ENCODE assay signal across 25 cellular contexts in genomic region chr4:173171987-173172386, GRCh38. TPM values are rescaled to one million over a fixed set of nuclear protein-coding genes. Genes with fewer than 3 reads are reported as not detected.
DNase-seq lines count a peak whose midpoint lies in the region; ATAC-seq, FAIRE-seq and TF ChIP-seq lines count a peak whose summit lies in the region.
"Had no signal": no experiment of that assay in that cellular context is flagged by ENCODE, and none has a peak within 500 bp of the region (broad histone marks: within the 10 kb centered on the region; RNA-seq: fewer than 3 reads in every experiment).

No MANE protein-coding gene starts in this region.

- no peak for FAIRE-seq in GM12878 (lab: Jason Lieb, UNC)
- FAIRE-seq: endometrium, GM19239 had no signal

- peaks cover 74% of the 10 kb centered on the region for H3K79me2 ChIP-seq in GM12878 (ENCODE audit: control insufficient read depth, insufficient read depth, low read length)

- H3K27me3 ChIP-seq in GM12878 (replicated peaks in 1 of 2; ENCODE audit: control insufficient read depth in 2 of 2, insufficient read depth in 2 of 2, low read length in 1 of 2) (no peaks in the 10 kb centered on the region), rectal smooth muscle tissue (ENCODE audit: control insufficient read depth, insufficient read depth, low read length) (no peaks in the 10 kb centered on the region)
- H3K27me3 ChIP-seq: ascending aorta, upper lobe of right lung had no signal

- H3K4me2 ChIP-seq in GM12878 (ENCODE audit: control insufficient read depth, insufficient read depth), result peak overlapping the region; percentile 15

- no peaks in the 10 kb centered on the region for H4K20me1 ChIP-seq in GM12878 (ENCODE audit: control insufficient read depth, insufficient read depth)

- H3K4me3 ChIP-seq in GM12878 (peak overlapping the region; percentile 38; the same call in 1 of the 2 replicates), rectal smooth muscle tissue (ENCODE audit: low read length) (peak overlapping the region; percentile 5)
- H3K4me3 ChIP-seq: lower lobe of right lung, upper lobe of right lung had no signal

- H3K27me3 Mint-ChIP-seq in T-helper 2 cell treated with Interferon-gamma antibody and Interleukin-4, amounts not matched to agents 5 μg/mL and 100 μg/mL, for 36 hours (ENCODE audit: low read depth), result no peaks in the 10 kb centered on the region
- H3K27me3 Mint-ChIP-seq: activated CD4-positive, alpha-beta memory T cell treated with anti-CD3 and anti-CD28 coated beads, Interleukin-2, amount 10 ng/mL, durations not matched to agents 7 days and 5 days; activated naive CD8-positive, alpha-beta T cell treated with anti-CD3 and anti-CD28 coated beads for 36 hours; progenitor cell of endocrine pancreas had no signal

- peaks cover 33% of the 10 kb centered on the region for H3K4me1 Mint-ChIP-seq in T-helper 2 cell treated with Interferon-gamma antibody and Interleukin-4, amounts not matched to agents 5 μg/mL and 100 μg/mL, for 36 hours (ENCODE audit: low read depth)

- TF ChIP-seq RAD21 in GM12878 (IDR thresholded peaks at IDR 0.05; ENCODE audit: insufficient read depth, low read depth, low read length), result no peak

- SMC1A ChIA-PET in GM12878 (lab: Charles Lee; ENCODE audit: uncharacterized antibody, unreplicated experiment), result interaction anchor here (0.9 to 2.9 kb wide), 2 partner anchors 85 to 88 kb away, joined by 3 to 13 read pairs; no protein-coding TSS in a partner anchor

- H3K4me1 ChIP-seq in GM12878 (ENCODE audit: control insufficient read depth, insufficient read depth, low read length), result peaks cover 13% of the 10 kb centered on the region
- peaks cover 11% of the 10 kb centered on the region for H3K4me1 ChIP-seq in rectal smooth muscle tissue (ENCODE audit: control insufficient read depth, insufficient read depth, low read length)

- DNase-seq in GF-D8 (lab: John Stamatoyannopoulos, UW) (peak; percentile 76), MV-4-11 (lab: John Stamatoyannopoulos, UW) (peak; percentile 2), GM12878 (ENCODE audit: low read depth, low spot score) (no peak), NCI-H526 treated with DMSO at 0.1 percent for 48 hours (lab: John Stamatoyannopoulos, UW) (no peak)
- DNase-seq in T-helper 2 cell treated with Interferon-gamma antibody and Interleukin-4, amounts not matched to agents 5 μg/mL and 100 μg/mL, for 36 hours (ENCODE audit: low spot score), result no peak
- DNase-seq: activated CD4-positive, alpha-beta memory T cell treated with anti-CD3 and anti-CD28 coated beads, Interleukin-2, amount 10 ng/mL, durations not matched to agents 7 days and 5 days; activated CD4-positive, CD25-positive, alpha-beta regulatory T cell treated with anti-CD3 and anti-CD28 coated beads, Interleukin-2, amount 50 U/mL, for 72 hours; activated naive CD8-positive, alpha-beta T cell treated with anti-CD3 and anti-CD28 coated beads for 36 hours; caudate nucleus; COR-L47; dermis blood vessel endothelial cell; lower lobe of right lung; NCI-H1092; NCI-H187 treated with DMSO at 0.1 percent for 48 hours; NCI-H2227 treated with DMSO at 0.1 percent for 48 hours; stimulated activated CD8-positive, alpha-beta memory T cell treated with anti-CD3 and anti-CD28 coated beads, Interleukin-4, amount 100 ng/mL, for 48 hours; SW 1271; upper lobe of right lung had no signal

- no peak overlapping the region for H2AFZ ChIP-seq in GM12878 (ENCODE audit: control insufficient read depth, low read depth, low read length)

- H3K4me3 Mint-ChIP-seq in T-helper 2 cell treated with Interferon-gamma antibody and Interleukin-4, amounts not matched to agents 5 μg/mL and 100 μg/mL, for 36 hours, result no peak overlapping the region
- H3K4me3 Mint-ChIP-seq: activated CD4-positive, alpha-beta memory T cell treated with anti-CD3 and anti-CD28 coated beads, Interleukin-2, amount 10 ng/mL, durations not matched to agents 7 days and 5 days had no signal

- 99% methylated on average over 8 of the region's 8 CpGs for WGBS in GM12878 (ENCODE audit: insufficient coverage, insufficient replicate concordance, low lambda C conversion rate, missing lambda C conversion rate)

- H3K36me3 ChIP-seq in GM12878 (ENCODE audit: control insufficient read depth in 2 of 2, insufficient read depth in 2 of 2, low read length in 1 of 2) (no peaks in the 10 kb centered on the region), rectal smooth muscle tissue (ENCODE audit: control insufficient read depth, insufficient read depth, low read length) (no peaks in the 10 kb centered on the region)
- H3K36me3 ChIP-seq: ascending aorta, lower lobe of right lung, upper lobe of right lung had no signal

- H3K27ac ChIP-seq in GM12878 (ENCODE audit: control insufficient read depth, insufficient read depth) (0 out of 2 replicates have a peak overlapping the region, but pooled peaks have one; percentile 18), rectal smooth muscle tissue (ENCODE audit: low read depth, low read length) (no peak overlapping the region)
- H3K27ac ChIP-seq: ascending aorta, lower lobe of right lung, upper lobe of right lung had no signal

- CTCF ChIA-PET in GM12878 (lab: Yijun Ruan, JAX), result interaction anchor here (1.1 kb wide), 1 partner anchor 39 kb away, joined by 5 read pairs; no protein-coding TSS in a partner anchor

- no TSS peak for BruUV-seq in GM12878 (replicated peaks; lab: Mats Ljungman, UMichigan)

- TF ChIP-seq POLR2A in GM12878 (IDR thresholded peaks at IDR 0.05; ENCODE audit: low read depth, low read length), result no peak

- no peaks in the 10 kb centered on the region for H3K9me3 Mint-ChIP-seq in T-helper 2 cell treated with Interferon-gamma antibody and Interleukin-4, amounts not matched to agents 5 μg/mL and 100 μg/mL, for 36 hours
- H3K9me3 Mint-ChIP-seq: activated CD4-positive, alpha-beta memory T cell treated with anti-CD3 and anti-CD28 coated beads, Interleukin-2, amount 10 ng/mL, durations not matched to agents 7 days and 5 days; activated naive CD8-positive, alpha-beta T cell treated with anti-CD3 and anti-CD28 coated beads for 36 hours had no signal

- intact Hi-C loops in GM12878 (cut with micrococcal nuclease; ENCODE audit: unreplicated experiment), result loop anchor here (2.0 kb wide), 1 partner anchor 73 kb away; no protein-coding TSS in a partner anchor

- RAD21 ChIA-PET in GM12878 (lab: Charles Lee; ENCODE audit: unreplicated experiment), result no interaction called here

- no peak for ATAC-seq in GM12878
- no peak for ATAC-seq in GM19463 (IDR thresholded peaks at IDR 0.05; ENCODE audit: unreplicated experiment)
- ATAC-seq in HG02870 (IDR thresholded peaks at IDR 0.05; ENCODE audit: unreplicated experiment), result no peak
- ATAC-seq: lower lobe of right lung, upper lobe of right lung had no signal

- no peak for TF ChIP-seq CTCF in GM12878 (IDR thresholded peaks at IDR 0.05 in 2 of 3, conservative IDR thresholded peaks at IDR 0.05 in 1 of 3; ENCODE audit: control insufficient read depth in 2 of 3, extremely low read depth in 1 of 3, insufficient read depth in 1 of 3, low read depth in 3 of 3, low read length in 3 of 3)

- no peak for TF ChIP-seq EP300 in GM12878 (IDR thresholded peaks at IDR 0.05; ENCODE audit: borderline replicate concordance in 1 of 2, control insufficient read depth in 1 of 2, low read depth in 2 of 2, low read length in 2 of 2)

- POLR2A ChIA-PET in GM12878 (lab: Charles Lee), result no interaction called here

- no peaks in the 10 kb centered on the region for H3K36me3 Mint-ChIP-seq in T-helper 2 cell treated with Interferon-gamma antibody and Interleukin-4, amounts not matched to agents 5 μg/mL and 100 μg/mL, for 36 hours (ENCODE audit: low read depth)

- in situ Hi-C loops in GM12878 (cut with MboI), result no loop called here

- H3K27ac Mint-ChIP-seq in T-helper 2 cell treated with Interferon-gamma antibody and Interleukin-4, amounts not matched to agents 5 μg/mL and 100 μg/mL, for 36 hours, result no peak overlapping the region
- H3K27ac Mint-ChIP-seq: activated CD4-positive, alpha-beta memory T cell treated with anti-CD3 and anti-CD28 coated beads, Interleukin-2, amount 10 ng/mL, durations not matched to agents 7 days and 5 days; activated naive CD8-positive, alpha-beta T cell treated with anti-CD3 and anti-CD28 coated beads for 36 hours; progenitor cell of endocrine pancreas had no signal

- H3K9ac ChIP-seq in GM12878 (ENCODE audit: control insufficient read depth, insufficient read depth, low read length) (no peak overlapping the region), rectal smooth muscle tissue (ENCODE audit: low read length) (no peak overlapping the region)

- H3K9me3 ChIP-seq in GM12878 (replicated peaks; ENCODE audit: control insufficient read depth, insufficient read depth, low read length), result no peaks in the 10 kb centered on the region
- H3K9me3 ChIP-seq: ascending aorta, lower lobe of right lung, upper lobe of right lung had no signal

TF ChIP-seq in GM12878, 131 proteins besides CTCF, POLR2A, EP300 and RAD21 (continues in another document):
- TF ChIP-seq, protein P1, sequence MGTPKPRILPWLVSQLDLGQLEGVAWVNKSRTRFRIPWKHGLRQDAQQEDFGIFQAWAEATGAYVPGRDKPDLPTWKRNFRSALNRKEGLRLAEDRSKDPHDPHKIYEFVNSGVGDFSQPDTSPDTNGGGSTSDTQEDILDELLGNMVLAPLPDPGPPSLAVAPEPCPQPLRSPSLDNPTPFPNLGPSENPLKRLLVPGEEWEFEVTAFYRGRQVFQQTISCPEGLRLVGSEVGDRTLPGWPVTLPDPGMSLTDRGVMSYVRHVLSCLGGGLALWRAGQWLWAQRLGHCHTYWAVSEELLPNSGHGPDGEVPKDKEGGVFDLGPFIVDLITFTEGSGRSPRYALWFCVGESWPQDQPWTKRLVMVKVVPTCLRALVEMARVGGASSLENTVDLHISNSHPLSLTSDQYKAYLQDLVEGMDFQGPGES (IDR thresholded peaks at IDR 0.05), result no peak
- no peak for TF ChIP-seq CBX5 (IDR thresholded peaks at IDR 0.05; ENCODE audit: low read depth)
- TF ChIP-seq SPI1 (IDR thresholded peaks at IDR 0.05; ENCODE audit: borderline replicate concordance, insufficient read depth, low read depth, low read length), result no peak

RNA-seq across cellular contexts. Expression of gene GALNT7, which starts 3.4 kb away (rescaled TPM):
- 74.9 and 78.4 TPM in 2 replicates for total RNA-seq in GM12878 (2013; cell fraction: nucleolus; rRNA removed)
- total RNA-seq in GM12878 (2014; rRNA removed), result 19.1 and 26.5 TPM in 2 replicates
- 31.7 and 33.2 TPM in 2 replicates for total RNA-seq in GM12878 (2014; rRNA removed; fragmentation: Illumina TruSeq; extraction: Trizol)
- 30.3 and 32.4 TPM in 2 replicates for total RNA-seq in GM12878 (2021)
- polyA plus RNA-seq in GM12878 (2011; ENCODE audit: low read depth), result 7.9 TPM
- 32.2 and 47.5 TPM in 2 replicates for polyA plus RNA-seq in GM12878 (2011; rRNA removed)
- 10.6 and 11.0 TPM in 2 replicates for polyA plus RNA-seq in GM12878 (2011; cell fraction: cytosol; rRNA removed)
- 31.9 and 33.0 TPM in 2 replicates for polyA plus RNA-seq in GM12878 (2011; cell fraction: nucleus; rRNA removed)
- 11.3 and 14.8 TPM in 2 replicates for polyA plus RNA-seq in GM12878 (2012)
- 31.1 and 42.1 TPM in 2 replicates for polyA plus RNA-seq in GM12878 (2014; fragmentation: Illumina TruSeq; extraction: Trizol)
- 10 to 100 TPM; 14.2 to 14.8 TPM for polyA plus RNA-seq in GM12878 (2014; fragmentation: Nextera tagmentation; extraction: Ambion mirVana)
- polyA plus RNA-seq in GM12878 (2014; rRNA removed), result 16.8 and 20.8 TPM in 2 replicates
- polyA plus RNA-seq in GM12878 (2016; fragmentation: Nextera tagmentation; extraction: Ambion mirVana), result 10 to 100 TPM; 27.6 to 33.0 TPM
- polyA minus RNA-seq in GM12878 (2011; rRNA and poly(A)+ RNA removed), result 28.1 and 41.5 TPM in 2 replicates
- polyA minus RNA-seq in GM12878 (2011; cell fraction: cytosol; rRNA and poly(A)+ RNA removed), result 13.7 and 18.7 TPM in 2 replicates
- 21.0 and 45.9 TPM in 2 replicates for polyA minus RNA-seq in GM12878 (2011; cell fraction: nucleus; rRNA and poly(A)+ RNA removed)

Comparison
In these comparisons a context has a peak if more than half of its experiments do, and no peak if none do; other contexts are left out.
1. DNase-seq: peak in GF-D8 (single experiment) and MV-4-11 (single experiment); none in GM12878 (single experiment), T-helper 2 cell treated with Interferon-gamma antibody and Interleukin-4, amounts not matched to agents 5 μg/mL and 100 μg/mL, for 36 hours (single experiment) and NCI-H526 treated with DMSO at 0.1 percent for 48 hours (single experiment).